Comparison of ENCODE assay signal across 29 cellular contexts in genomic region chr3:141394560-141394959, GRCh38. TPM values are rescaled to one million over a fixed set of nuclear protein-coding genes. Genes with fewer than 3 reads are reported as not detected.
A peak's percentile ranks its signal among the peaks of the same experiment; 100 is the strongest.
DNase-seq lines count a peak whose midpoint lies in the region; TF ChIP-seq lines count a peak whose summit lies in the region.
"Had no signal": no experiment of that assay in that cellular context is flagged by ENCODE, and none has a peak within 500 bp of the region (broad histone marks: within the 10 kb centered on the region; RNA-seq: fewer than 3 reads in every experiment).

No MANE protein-coding gene starts in this region.

- H3K4me1 Mint-ChIP-seq in endodermal cell (peaks cover 44% of the 10 kb centered on the region), nephron (peaks cover 19% of the 10 kb centered on the region)
- H3K4me1 Mint-ChIP-seq in activated CD4-positive, alpha-beta T cell treated with anti-CD3 and anti-CD28 coated beads, Interleukin-2, amount 10 ng/mL, durations not matched to agents 24 days and 14 days, result peaks cover 7% of the 10 kb centered on the region

- no peak for DNase-seq in breast epithelium (ENCODE audit: low spot score in 2 of 2)
- no peak for DNase-seq in mammary epithelial cell
- no peak for DNase-seq in endodermal cell
- no peak for DNase-seq in iPS-NIHi11 (ENCODE audit: low spot score)
- no peak for DNase-seq in cerebellar cortex (ENCODE audit: low spot score)
- no peak for DNase-seq in MG63
- DNase-seq in activated CD4-positive, alpha-beta T cell treated with anti-CD3 and anti-CD28 coated beads, Interleukin-2, amount 10 ng/mL, durations not matched to agents 24 days and 14 days, result no peak
- DNase-seq: Caco-2; CD8-positive, alpha-beta T cell; DMS 273 treated with DMSO at 0.1 percent for 48 hours; DMS79; EL; GDM1; HCEC 1CT; NCI-H1092 treated with DMSO at 0.1 percent for 48 hours; NCI-H1436 treated with DMSO at 0.1 percent for 48 hours; NCI-H1930; NCI-H2107; NCI-H524; NCI-H82; PC-9; SHP77 had no signal

- H3K9me3 ChIP-seq in breast epithelium (peaks cover 0 to 4% of the 10 kb centered on the region in 2 donors), mammary epithelial cell (replicated peaks; ENCODE audit: insufficient read depth, low read length) (no peaks in the 10 kb centered on the region), endodermal cell (ENCODE audit: control insufficient read depth, low read length) (peaks cover 35% of the 10 kb centered on the region), MG63 (peaks cover 12% of the 10 kb centered on the region)
- H3K9me3 ChIP-seq: Caco-2 had no signal

- H3K27ac ChIP-seq in breast epithelium (peak overlapping the region; percentile 49 to 54), mammary epithelial cell (ENCODE audit: insufficient read depth, low read depth, low read length) (no peak overlapping the region), endodermal cell (ENCODE audit: low read depth, low read length) (no peak overlapping the region)
- H3K27ac ChIP-seq: 22Rv1, C4-2B, PC-9, RWPE1 had no signal

- H3K9me3 Mint-ChIP-seq in endodermal cell (peaks cover 14% of the 10 kb centered on the region), nephron (peaks cover 15% of the 10 kb centered on the region)
- H3K9me3 Mint-ChIP-seq in activated CD4-positive, alpha-beta T cell treated with anti-CD3 and anti-CD28 coated beads, Interleukin-2, amount 10 ng/mL, durations not matched to agents 24 days and 14 days, result peaks cover 11% of the 10 kb centered on the region

- peaks cover 12% of the 10 kb centered on the region for H3K36me3 Mint-ChIP-seq in endodermal cell (ENCODE audit: low read depth)
- H3K36me3 Mint-ChIP-seq in nephron (ENCODE audit: low read depth), result peaks cover 38% of the 10 kb centered on the region
- no peaks in the 10 kb centered on the region for H3K36me3 Mint-ChIP-seq in activated CD4-positive, alpha-beta T cell treated with anti-CD3 and anti-CD28 coated beads, Interleukin-2, amount 10 ng/mL, durations not matched to agents 24 days and 14 days (ENCODE audit: low read depth)

- in situ Hi-C loops in mammary epithelial cell (cut with MboI; ENCODE audit: low sequenced_read_pairs in 2 of 2), result no loop called here

- H3K4me1 ChIP-seq in breast epithelium (peaks cover 0 to 6% of the 10 kb centered on the region in 2 donors), mammary epithelial cell (ENCODE audit: insufficient read depth, low read length) (peaks cover 4% of the 10 kb centered on the region), endodermal cell (ENCODE audit: control insufficient read depth, insufficient read depth, low read length) (peaks cover 19% of the 10 kb centered on the region)

- H3K9ac ChIP-seq in mammary epithelial cell (ENCODE audit: insufficient read depth, low read length) (no peak overlapping the region), endodermal cell (ENCODE audit: extremely low read depth, low read length, poor library complexity, severe bottlenecking) (no peak overlapping the region)

- WGBS in mammary epithelial cell (ENCODE audit: low coverage, missing lambda C conversion rate), result 89% methylated on average over 3 of the region's 3 CpGs
- 89 to 90% methylated on average over 2 to 3 of the region's 3 CpGs for WGBS in endodermal cell (ENCODE audit: insufficient coverage in 1 of 2, insufficient read length in 1 of 2), 2 experiments

- no peaks in the 10 kb centered on the region for H3K36me3 ChIP-seq in breast epithelium
- H3K36me3 ChIP-seq in mammary epithelial cell (ENCODE audit: insufficient read depth, low read length), result peaks cover 6% of the 10 kb centered on the region
- H3K36me3 ChIP-seq in endodermal cell (ENCODE audit: control insufficient read depth, insufficient read depth, low read length), result no peaks in the 10 kb centered on the region
- H3K36me3 ChIP-seq in MG63, result peaks cover 12% of the 10 kb centered on the region

- H3K79me2 ChIP-seq in mammary epithelial cell (ENCODE audit: insufficient read depth, low read length), result no peaks in the 10 kb centered on the region

- CTCF ChIA-PET in mammary epithelial cell (lab: Charles Lee; ENCODE audit: low non-redundant PET), result no interaction called here

- H3K4me3 ChIP-seq in breast epithelium, result no peak overlapping the region
- no peak overlapping the region for H3K4me3 ChIP-seq in mammary epithelial cell (replicated peaks in 1 of 3; ENCODE audit: insufficient read depth in 1 of 3, low read depth in 2 of 3, low read length in 3 of 3)
- H3K4me3 ChIP-seq in endodermal cell (ENCODE audit: low read length), result no peak overlapping the region
- H3K4me3 ChIP-seq in MG63, result no peak overlapping the region
- H3K4me3 ChIP-seq: GM12878, PC-9 had no signal

- H3K27me3 ChIP-seq in breast epithelium (no peaks in the 10 kb centered on the region), mammary epithelial cell (ENCODE audit: insufficient read depth, low read length) (no peaks in the 10 kb centered on the region), endodermal cell (ENCODE audit: control insufficient read depth, insufficient read depth, low read length, poor library complexity, severe bottlenecking) (no peaks in the 10 kb centered on the region), MG63 (no peaks in the 10 kb centered on the region)

- no peaks in the 10 kb centered on the region for H3K27me3 Mint-ChIP-seq in endodermal cell (ENCODE audit: insufficient read depth)
- no peaks in the 10 kb centered on the region for H3K27me3 Mint-ChIP-seq in nephron (ENCODE audit: low read depth)
- H3K27me3 Mint-ChIP-seq in activated CD4-positive, alpha-beta T cell treated with anti-CD3 and anti-CD28 coated beads, Interleukin-2, amount 10 ng/mL, durations not matched to agents 24 days and 14 days, result peaks cover 3% of the 10 kb centered on the region
- H3K27me3 Mint-ChIP-seq: B cell, IgD-negative memory B cell had no signal

- dilution Hi-C loops in mammary epithelial cell (cut with HindIII; ENCODE audit: low sequenced_read_pairs), result no loop called here

- intact Hi-C loops in breast epithelium (cut with DNase I; ENCODE audit: low total_unique reads), result no loop called here
- intact Hi-C loops in mammary epithelial cell (cut with micrococcal nuclease), result no loop called here
- intact Hi-C loops in activated CD4-positive, alpha-beta T cell treated with anti-CD3 and anti-CD28 coated beads, Interleukin-2, amount 10 ng/mL, durations not matched to agents 24 days and 14 days (cut with micrococcal nuclease), result no loop called here

- H3K27ac Mint-ChIP-seq in endodermal cell, result peak overlapping the region; percentile 9
- H3K27ac Mint-ChIP-seq in nephron, result peak overlapping the region in 2 of 3 experiments; percentile 9 to 40
- no peak overlapping the region for H3K27ac Mint-ChIP-seq in activated CD4-positive, alpha-beta T cell treated with anti-CD3 and anti-CD28 coated beads, Interleukin-2, amount 10 ng/mL, durations not matched to agents 24 days and 14 days
- H3K27ac Mint-ChIP-seq: B cell; CD8-positive, alpha-beta T cell; IgD-negative memory B cell had no signal

- no peak overlapping the region for H3K4me2 ChIP-seq in mammary epithelial cell (ENCODE audit: insufficient read depth, low read depth, low read length)
- H3K4me2 ChIP-seq: PC-9 had no signal

- no TSS peak for BruUV-seq in mammary epithelial cell (replicated peaks; lab: Mats Ljungman, UMichigan)

- no peak for TF ChIP-seq CTCF in breast epithelium (IDR thresholded peaks at IDR 0.05)
- no peak for TF ChIP-seq CTCF in mammary epithelial cell (conservative IDR thresholded peaks at IDR 0.05 in 1 of 2, IDR thresholded peaks at IDR 0.05 in 1 of 2; ENCODE audit: extremely low read depth in 1 of 2, insufficient read depth in 1 of 2, low read depth in 1 of 2, low read length in 2 of 2)
- no peak for TF ChIP-seq CTCF in endodermal cell (conservative IDR thresholded peaks at IDR 0.05)
- no peak for TF ChIP-seq CTCF in nephron (IDR thresholded peaks at IDR 0.05; ENCODE audit: unreplicated experiment in 3 of 3)

- no peak overlapping the region for H2AFZ ChIP-seq in mammary epithelial cell (ENCODE audit: low read depth, low read length)
- H2AFZ ChIP-seq: PC-9 had no signal

- no peak overlapping the region for H3K4me3 Mint-ChIP-seq in endodermal cell
- no peak overlapping the region for H3K4me3 Mint-ChIP-seq in nephron
- H3K4me3 Mint-ChIP-seq in activated CD4-positive, alpha-beta T cell treated with anti-CD3 and anti-CD28 coated beads, Interleukin-2, amount 10 ng/mL, durations not matched to agents 24 days and 14 days, result no peak overlapping the region
- H3K4me3 Mint-ChIP-seq: B cell; CD8-positive, alpha-beta T cell; IgD-negative memory B cell had no signal

- no peaks in the 10 kb centered on the region for H4K20me1 ChIP-seq in mammary epithelial cell (ENCODE audit: insufficient read depth, low read length)

- no peak for TF ChIP-seq POLR2A in breast epithelium (IDR thresholded peaks at IDR 0.05)

RNA-seq across cellular contexts. Expression of gene ZBTB38, which starts 26.3 kb away (rescaled TPM):
- total RNA-seq in breast epithelium (100 to 1,000 TPM; 126 to 238 (median 138) TPM), mammary epithelial cell (100 to 1,000 TPM in 1 of 2 donors, 10 to 100 TPM in 1; 64.7 to 110 TPM), endodermal cell (10 to 100 TPM; 27.3 to 28.2 TPM)
- polyA plus RNA-seq in mammary epithelial cell, result 33.8 TPM
- 57.1 TPM for polyA minus RNA-seq in mammary epithelial cell
- 19.0 TPM for polyA plus RNA-seq in endodermal cell (2013, experiment 1 of 2)
- polyA plus RNA-seq in endodermal cell (2013, experiment 2 of 2), result 17.6 TPM
- total RNA-seq in MG63 (2014; rRNA removed; shearing (Covaris generic); ENCODE audit: low replicate concordance), result 15.8 and 29.9 TPM in 2 replicates
- total RNA-seq in activated CD4-positive, alpha-beta T cell treated with anti-CD3 and anti-CD28 coated beads, Interleukin-2, amount 10 ng/mL, durations not matched to agents 24 days and 14 days, result 14.5 and 17.8 TPM in 2 replicates

Comparison
In these comparisons a context has a peak if more than half of its experiments do, and no peak if none do; other contexts are left out.
1. H3K27ac ChIP-seq: peak in breast epithelium (2 of 2); none in mammary epithelial cell (single experiment) and endodermal cell (single experiment).